18 cellular contexts compared by ENCODE assay signal in genomic region chr2:239735131-239735828, GRCh38.
DNase-seq lines count a peak whose midpoint lies in the region; ATAC-seq and TF ChIP-seq lines count a peak whose summit lies in the region.
"Had no signal": no experiment of that assay in that cellular context is flagged by ENCODE, and none has a peak within 500 bp of the region (broad histone marks: within the 10 kb centered on the region; RNA-seq: fewer than 3 reads in every experiment).

No MANE protein-coding gene starts in this region.

- peaks cover 16% of the 10 kb centered on the region for H3K4me1 Mint-ChIP-seq in brain
- H3K4me1 Mint-ChIP-seq: activated naive CD8-positive, alpha-beta T cell treated with anti-CD3 and anti-CD28 coated beads, Interleukin-2, amount 10 ng/mL, durations not matched to agents 7 days and 5 days had no signal

- peak; percentile 12 for TF ChIP-seq CTCF in cardiac muscle cell (IDR thresholded peaks at IDR 0.05; ENCODE audit: low read depth, low read length)
- TF ChIP-seq CTCF in brain (conservative IDR thresholded peaks at IDR 0.05) = peak in 1 of 2 experiments; percentile 20
- TF ChIP-seq CTCF in upper lobe of right lung (IDR thresholded peaks at IDR 0.05) = no peak

- peaks cover 12% of the 10 kb centered on the region for H3K27me3 Mint-ChIP-seq in brain
- H3K27me3 Mint-ChIP-seq: activated CD8-positive, alpha-beta memory T cell treated with anti-CD3 and anti-CD28 coated beads, Interleukin-2, amount 10 ng/mL, durations not matched to agents 7 days and 5 days; activated naive CD8-positive, alpha-beta T cell treated with anti-CD3 and anti-CD28 coated beads, Interleukin-2, amount 10 ng/mL, durations not matched to agents 7 days and 5 days had no signal

- ATAC-seq in upper lobe of right lung = no peak
- no peak for ATAC-seq in HG02981 (IDR thresholded peaks at IDR 0.05; ENCODE audit: unreplicated experiment)
- ATAC-seq: activated CD8-positive, alpha-beta memory T cell treated with anti-CD3 and anti-CD28 coated beads, Interleukin-2, amount 10 ng/mL, durations not matched to agents 7 days and 5 days; HCT116; left lung had no signal

- H3K4me1 ChIP-seq in cardiac muscle cell (ENCODE audit: low read depth) (no peaks in the 10 kb centered on the region), upper lobe of right lung (no peaks in the 10 kb centered on the region)
- H3K4me1 ChIP-seq: left lung had no signal

- intact Hi-C loops in cardiac septum (cut with DNase I) = no loop called here
- intact Hi-C loops in upper lobe of right lung (cut with DNase I) = no loop called here

- no peaks in the 10 kb centered on the region for H3K36me3 ChIP-seq in cardiac muscle cell
- no peaks in the 10 kb centered on the region for H3K36me3 ChIP-seq in upper lobe of right lung
- H3K36me3 ChIP-seq: left lung, ovary had no signal

- H3K4me3 ChIP-seq in cardiac muscle cell = no peak overlapping the region
- no peak overlapping the region for H3K4me3 ChIP-seq in upper lobe of right lung
- H3K4me3 ChIP-seq: left lung, ovary had no signal

- H3K27ac Mint-ChIP-seq in brain = peak overlapping the region in 3 of 5 experiments; percentile 26 to 76 (median 68)
- H3K27ac Mint-ChIP-seq: activated CD8-positive, alpha-beta memory T cell treated with anti-CD3 and anti-CD28 coated beads, Interleukin-2, amount 10 ng/mL, durations not matched to agents 7 days and 5 days; activated naive CD8-positive, alpha-beta T cell treated with anti-CD3 and anti-CD28 coated beads, Interleukin-2, amount 10 ng/mL, durations not matched to agents 7 days and 5 days; dendritic cell treated with granulocyte-macrophage colony-stimulating factor and Interleukin-4, amounts not matched to agents 40 ng/mL and 50 ng/mL, for 4 days had no signal

- DNase-seq in cardiac muscle cell (ENCODE audit: low read depth in 1 of 2, low spot score in 1 of 2) = no peak
- DNase-seq in cardiac septum (ENCODE audit: low spot score) = no peak
- DNase-seq in medulla oblongata (ENCODE audit: extremely low spot score) = peak; percentile 66
- DNase-seq in upper lobe of right lung = peak; percentile 61
- no peak for DNase-seq in middle frontal gyrus (ENCODE audit: extremely low spot score, low spot score)
- DNase-seq in iPS-NIHi11 (ENCODE audit: low spot score) = no peak
- DNase-seq: activated CD8-positive, alpha-beta memory T cell treated with anti-CD3 and anti-CD28 coated beads, Interleukin-2, amount 10 ng/mL, durations not matched to agents 7 days and 5 days; activated naive CD8-positive, alpha-beta T cell treated with anti-CD3 and anti-CD28 coated beads, Interleukin-2, amount 10 ng/mL, durations not matched to agents 7 days and 5 days; foreskin fibroblast; NCI-H187 treated with DMSO at 0.1 percent for 48 hours; ovary; stimulated activated naive CD4-positive, alpha-beta T cell treated with Interleukin-2 at 50 U/mL for 16 hours had no signal

- H3K27me3 ChIP-seq in cardiac muscle cell (no peaks in the 10 kb centered on the region), upper lobe of right lung (no peaks in the 10 kb centered on the region)
- H3K27me3 ChIP-seq: ovary had no signal

- H3K36me3 Mint-ChIP-seq in brain = no peaks in the 10 kb centered on the region
- H3K36me3 Mint-ChIP-seq: activated CD8-positive, alpha-beta memory T cell treated with anti-CD3 and anti-CD28 coated beads, Interleukin-2, amount 10 ng/mL, durations not matched to agents 7 days and 5 days; activated naive CD8-positive, alpha-beta T cell treated with anti-CD3 and anti-CD28 coated beads, Interleukin-2, amount 10 ng/mL, durations not matched to agents 7 days and 5 days had no signal

- no peak overlapping the region for H3K4me3 Mint-ChIP-seq in brain
- H3K4me3 Mint-ChIP-seq: activated CD8-positive, alpha-beta memory T cell treated with anti-CD3 and anti-CD28 coated beads, Interleukin-2, amount 10 ng/mL, durations not matched to agents 7 days and 5 days; activated naive CD8-positive, alpha-beta T cell treated with anti-CD3 and anti-CD28 coated beads, Interleukin-2, amount 10 ng/mL, durations not matched to agents 7 days and 5 days; dendritic cell treated with granulocyte-macrophage colony-stimulating factor and Interleukin-4, amounts not matched to agents 40 ng/mL and 50 ng/mL, for 4 days had no signal

- H3K9me3 ChIP-seq in cardiac muscle cell (ENCODE audit: low read depth) (no peaks in the 10 kb centered on the region), upper lobe of right lung (no peaks in the 10 kb centered on the region)
- H3K9me3 ChIP-seq: ovary had no signal

- H3K9me3 Mint-ChIP-seq in brain = peaks cover 0 to 9% (median 0%) of the 10 kb centered on the region in 5 experiments

- H3K27ac ChIP-seq in cardiac muscle cell (no peak overlapping the region), upper lobe of right lung (no peak overlapping the region)
- H3K27ac ChIP-seq: left lung, ovary, RWPE1 had no signal

Comparison
In these comparisons a context has a peak if more than half of its experiments do, and no peak if none do; other contexts are left out.
1. DNase-seq: peak in medulla oblongata (single experiment) and upper lobe of right lung (single experiment); none in cardiac muscle cell (0 of 2), cardiac septum (single experiment), middle frontal gyrus (single experiment) and iPS-NIHi11 (single experiment).